In the genomic region with DNA sequence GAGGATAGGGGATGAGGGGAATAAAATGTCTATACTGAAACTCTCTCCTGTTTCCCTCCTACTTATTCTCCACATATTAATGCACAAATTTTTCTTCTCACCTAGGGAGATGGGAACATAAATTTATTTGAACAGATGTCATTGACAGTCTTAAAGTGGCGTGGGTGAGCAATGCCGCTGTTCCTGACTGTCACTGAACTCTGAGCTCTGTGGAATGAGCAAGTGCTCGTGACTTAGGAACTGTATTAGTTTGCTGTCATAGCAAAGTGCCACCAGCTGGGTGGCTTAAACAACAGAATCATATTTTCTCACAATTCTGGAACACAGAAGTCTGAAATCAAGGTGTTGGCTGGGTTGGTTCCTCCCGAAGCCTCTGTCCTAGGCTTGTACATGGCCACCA, we compare ENCODE assay signal across 19 cellular contexts. TPM values are rescaled to one million over a fixed set of nuclear protein-coding genes. Genes with fewer than 3 reads are reported as not detected.
A peak's percentile ranks its signal among the peaks of the same experiment; 100 is the strongest.
DNase-seq lines count a peak whose midpoint lies in the region; ATAC-seq, FAIRE-seq and TF ChIP-seq lines count a peak whose summit lies in the region.
"Had no signal": no experiment of that assay in that cellular context is flagged by ENCODE, and none has a peak within 500 bp of the region (broad histone marks: within the 10 kb centered on the region; RNA-seq: fewer than 3 reads in every experiment).

No MANE protein-coding gene starts in this region.

- H3K27me3 ChIP-seq in HepG2 (ENCODE audit: control insufficient read depth in 1 of 2, insufficient read depth in 2 of 2, low read length in 2 of 2) (no peaks in the 10 kb centered on the region), right lobe of liver (no peaks in the 10 kb centered on the region), hepatocyte (no peaks in the 10 kb centered on the region), rectal smooth muscle tissue (ENCODE audit: control insufficient read depth, insufficient read depth, low read length) (no peaks in the 10 kb centered on the region), aorta (ENCODE audit: control insufficient read depth in 1 of 2, insufficient read depth in 2 of 2, low read length in 1 of 2) (no peaks in the 10 kb centered on the region), uterus (no peaks in the 10 kb centered on the region)
- H3K27me3 ChIP-seq: BE2C had no signal

- no peak overlapping the region for H2AFZ ChIP-seq in HepG2 (ENCODE audit: low read length)
- H2AFZ ChIP-seq in hepatocyte, result no peak overlapping the region

- intact Hi-C loops in HepG2 (cut with micrococcal nuclease; ENCODE audit: unreplicated experiment), result loop anchor here (5.0 to 10.0 kb wide), 3 partner anchors 32 to 140 kb away; no protein-coding TSS in a partner anchor
- intact Hi-C loops in right lobe of liver (cut with DNase I), result no loop called here
- intact Hi-C loops in aorta (cut with DNase I), result loop anchor here in 1 of 2 donors (5.0 kb wide), 1 partner anchor 62 kb away; no protein-coding TSS in a partner anchor
- intact Hi-C loops in uterus (cut with DNase I; ENCODE audit: low total_unique reads), result loop anchor here (5.0 kb wide), 1 partner anchor 68 kb away; no protein-coding TSS in a partner anchor

- BruUV-seq in HepG2 (replicated peaks; lab: Mats Ljungman, UMichigan), result no TSS peak

- POLR2A ChIA-PET in HepG2 (lab: Yijun Ruan, JAX), result interaction anchor here (0.7 to 1.4 kb wide), 2 partner anchors 82 to 137 kb away, joined by 3 read pairs; partner anchors contain the start of gene SEC23IP

- H3K79me2 ChIP-seq in HepG2 (ENCODE audit: insufficient read depth, low read length) (peaks cover 7% of the 10 kb centered on the region), hepatocyte (peaks cover 20% of the 10 kb centered on the region)

- FAIRE-seq in HepG2 (lab: Jason Lieb, UNC), result peak; percentile 39
- FAIRE-seq: K562 had no signal

- H3K4me2 ChIP-seq in HepG2 (ENCODE audit: low read depth, low read length), result peak overlapping the region; percentile 50
- H3K4me2 ChIP-seq in hepatocyte, result no peak overlapping the region

- no peak overlapping the region for H3K4me3 ChIP-seq in HepG2 (replicated peaks in 1 of 3; ENCODE audit: insufficient read depth in 1 of 3, low read depth in 2 of 3, low read length in 3 of 3)
- no peak overlapping the region for H3K4me3 ChIP-seq in right lobe of liver
- H3K4me3 ChIP-seq in hepatocyte, result no peak overlapping the region
- H3K4me3 ChIP-seq in rectal smooth muscle tissue (ENCODE audit: low read length), result no peak overlapping the region
- no peak overlapping the region for H3K4me3 ChIP-seq in aorta (ENCODE audit: low read length in 2 of 2)
- H3K4me3 ChIP-seq in uterus, result no peak overlapping the region
- H3K4me3 ChIP-seq: HAP-1, K562 had no signal

- DNase-seq in HepG2 (ENCODE audit: low spot score) (peak; percentile 32), right lobe of liver (no peak), hepatocyte (ENCODE audit: low spot score) (no peak), aorta (no peak), uterus (no peak), T-helper 2 cell (no peak), cerebellum (ENCODE audit: low spot score) (no peak)
- DNase-seq: 8988T; BE2C; CD4-positive, alpha-beta memory T cell; MV-4-11; NCI-H1417; NCI-H1930; NCI-H526 treated with DMSO at 0.1 percent for 48 hours; NK-92 treated with Interleukin-12 subunit alpha and Interleukin-12 subunit beta, amount 100 ng/mL, for 24 hours; SHP77 treated with DMSO at 0.1 percent for 48 hours had no signal

- H3K27ac ChIP-seq in HepG2 (ENCODE audit: extremely low read length, insufficient read depth, low read length) (peak overlapping the region; percentile 43), right lobe of liver (no peak overlapping the region), hepatocyte (peak overlapping the region; percentile 35), rectal smooth muscle tissue (ENCODE audit: low read depth, low read length) (peak overlapping the region; percentile 48), aorta (ENCODE audit: low read depth in 1 of 2, low read length in 2 of 2) (peak overlapping the region in 1 of 2 donors; percentile 37), uterus (peak overlapping the region in 1 of 2 donors; percentile 52)

- TF ChIP-seq POLR2A in HepG2 (IDR thresholded peaks at IDR 0.05; ENCODE audit: insufficient read depth in 1 of 2, low read depth in 2 of 2, low read length in 2 of 2) (no peak), right lobe of liver (IDR thresholded peaks at IDR 0.05) (no peak), uterus (IDR thresholded peaks at IDR 0.05) (no peak)

- CTCF ChIA-PET in HepG2 (lab: Yijun Ruan, JAX; ENCODE audit: low intra/inter-chr PET ratio, low total read pairs), result no interaction called here

- no peaks in the 10 kb centered on the region for H3K9me3 ChIP-seq in HepG2 (ENCODE audit: low read length)
- H3K9me3 ChIP-seq in right lobe of liver, result no peaks in the 10 kb centered on the region
- H3K9me3 ChIP-seq in hepatocyte (ENCODE audit: low read depth), result no peaks in the 10 kb centered on the region
- H3K9me3 ChIP-seq in aorta (ENCODE audit: control insufficient read depth, low read length), result no peaks in the 10 kb centered on the region
- H3K9me3 ChIP-seq in uterus, result no peaks in the 10 kb centered on the region
- H3K9me3 ChIP-seq: BE2C, HAP-1 had no signal

- ATAC-seq in HepG2 (peak; percentile 79), right lobe of liver (no peak), aorta (ENCODE audit: low FRiP score) (no peak)

- no peak for TF ChIP-seq CTCF in HepG2 (CRISPR knock-in tag; IDR thresholded peaks at IDR 0.05)
- no peak for TF ChIP-seq CTCF in right lobe of liver (IDR thresholded peaks at IDR 0.05)
- TF ChIP-seq CTCF in hepatocyte (IDR thresholded peaks at IDR 0.05; ENCODE audit: poor library complexity), result no peak
- TF ChIP-seq CTCF in uterus (IDR thresholded peaks at IDR 0.05), result no peak

- in situ Hi-C loops in HepG2 (cut with HindIII; ENCODE audit: extremely low pct_ligation_motif_present, low pct_unique_long_range_greater_than_20kb), result loop anchor here (5.0 kb wide), 1 partner anchor 107 kb away; no protein-coding TSS in a partner anchor

- no peak for TF ChIP-seq EP300 in HepG2 (IDR thresholded peaks at IDR 0.05; ENCODE audit: low read depth in 2 of 2, low read length in 2 of 2)
- TF ChIP-seq EP300 in HepG2 (CRISPR knock-in tag; IDR thresholded peaks at IDR 0.05; ENCODE audit: borderline replicate concordance), result no peak

- H3K36me3 ChIP-seq in HepG2 (replicated peaks in 1 of 2; ENCODE audit: control insufficient read depth in 1 of 2, insufficient read depth in 2 of 2, low read length in 2 of 2), result peaks cover 0 to 4% of the 10 kb centered on the region in 2 experiments; a peak in 2 of 5 replicates
- H3K36me3 ChIP-seq in right lobe of liver, result no peaks in the 10 kb centered on the region
- H3K36me3 ChIP-seq in hepatocyte (replicated peaks; ENCODE audit: insufficient read depth, low read depth), result no peaks in the 10 kb centered on the region
- no peaks in the 10 kb centered on the region for H3K36me3 ChIP-seq in rectal smooth muscle tissue (ENCODE audit: control insufficient read depth, insufficient read depth, low read length)
- H3K36me3 ChIP-seq in aorta (ENCODE audit: control insufficient read depth in 1 of 2, insufficient read depth in 2 of 2, low read length in 1 of 2), result no peaks in the 10 kb centered on the region
- no peaks in the 10 kb centered on the region for H3K36me3 ChIP-seq in uterus
- H3K36me3 ChIP-seq: BE2C, HAP-1 had no signal

- no peak for TF ChIP-seq RAD21 in HepG2 (CRISPR knock-in tag; IDR thresholded peaks at IDR 0.05)

- H4K20me1 ChIP-seq in HepG2 (ENCODE audit: insufficient read depth, low read length), result no peaks in the 10 kb centered on the region
- no peaks in the 10 kb centered on the region for H4K20me1 ChIP-seq in hepatocyte (ENCODE audit: insufficient read depth, poor library complexity, severe bottlenecking)

- 45% methylated on average over 4 of the region's 4 CpGs for WGBS in HepG2 (ENCODE audit: low lambda C conversion rate)
- WGBS in right lobe of liver (ENCODE audit: insufficient coverage, low coverage, low lambda C conversion rate, missing lambda C conversion rate), result 100% methylated on average over 3 of the region's 4 CpGs
- WGBS in hepatocyte (ENCODE audit: low lambda C conversion rate, missing lambda C conversion rate), result 88% methylated on average over 4 of the region's 4 CpGs
- WGBS in aorta, 2 donors, result 74 to 85% methylated on average over 4 of the region's 4 CpGs

- H3K4me1 ChIP-seq in HepG2 (ENCODE audit: insufficient read depth, low read length) (peaks cover 39% of the 10 kb centered on the region), right lobe of liver (no peaks in the 10 kb centered on the region), hepatocyte (ENCODE audit: insufficient read depth) (peaks cover 23% of the 10 kb centered on the region), rectal smooth muscle tissue (ENCODE audit: control insufficient read depth, insufficient read depth, low read length) (peaks cover 32% of the 10 kb centered on the region), aorta (ENCODE audit: control insufficient read depth in 1 of 2, insufficient read depth in 2 of 2, low read length in 2 of 2) (no peaks in the 10 kb centered on the region), uterus (peaks cover 0 to 4% of the 10 kb centered on the region in 2 donors)
- H3K4me1 ChIP-seq: HAP-1 had no signal

- no peaks in the 10 kb centered on the region for H3K9me2 ChIP-seq in hepatocyte (replicated peaks; ENCODE audit: insufficient read depth)

- H3K9ac ChIP-seq in HepG2 (ENCODE audit: insufficient read depth, low read depth, low read length) (peak overlapping the region; percentile 30; the same call in 1 of the 2 replicates), rectal smooth muscle tissue (ENCODE audit: low read length) (no peak overlapping the region)

RNA-seq across cellular contexts. Expression of gene INPP5F, which starts 29.1 kb away (rescaled TPM):
- 15.7 and 16.4 TPM in 2 replicates for total RNA-seq in HepG2 (2016; rRNA removed; fragmentation: Illumina TruSeq; extraction: Trizol)
- 6.4 and 8.2 TPM in 2 replicates for total RNA-seq in HepG2 (2016; cell fraction: cytosol; rRNA removed; fragmentation: Illumina TruSeq; extraction: Trizol; ENCODE audit: low read depth)
- 12.7 and 14.4 TPM in 2 replicates for total RNA-seq in HepG2 (2016; cell fraction: insoluble cytoplasmic fraction; rRNA removed; fragmentation: Illumina TruSeq; extraction: Trizol)
- 9.4 and 10.3 TPM in 2 replicates for total RNA-seq in HepG2 (2016; cell fraction: membrane; rRNA removed; fragmentation: Illumina TruSeq; extraction: Trizol)
- 12.4 and 17.6 TPM in 2 replicates for total RNA-seq in HepG2 (2016; cell fraction: nucleus; rRNA removed; fragmentation: Illumina TruSeq; extraction: Trizol)
- 8.3 and 12.5 TPM in 2 replicates for polyA plus RNA-seq in HepG2 (2011; rRNA removed)
- polyA plus RNA-seq in HepG2 (2011; cell fraction: cytosol; rRNA removed), result 4.7 and 6.3 TPM in 2 replicates
- 9.8 and 21.4 TPM in 2 replicates for polyA plus RNA-seq in HepG2 (2011; cell fraction: nucleus; rRNA removed)
- 6.9 and 9.3 TPM in 2 replicates for polyA plus RNA-seq in HepG2 (2012)
- polyA plus RNA-seq in HepG2 (2016; cell fraction: cytosol; fragmentation: Illumina TruSeq; extraction: Trizol; ENCODE audit: low read depth), result 5.5 and 6.2 TPM in 2 replicates
- polyA plus RNA-seq in HepG2 (2016; cell fraction: insoluble cytoplasmic fraction; fragmentation: Illumina TruSeq; extraction: Trizol; ENCODE audit: low read depth), result 11.3 and 11.4 TPM in 2 replicates
- 5.7 and 6.9 TPM in 2 replicates for polyA plus RNA-seq in HepG2 (2016; cell fraction: membrane; fragmentation: Illumina TruSeq; extraction: Trizol; ENCODE audit: low read depth)
- polyA plus RNA-seq in HepG2 (2016; cell fraction: nucleus; fragmentation: Illumina TruSeq; extraction: Trizol; ENCODE audit: insufficient read depth, low read depth), result 19.7 and 20.7 TPM in 2 replicates
- polyA minus RNA-seq in HepG2 (2011; rRNA and poly(A)+ RNA removed; ENCODE audit: low replicate concordance), result 2.8 and 7.9 TPM in 2 replicates
- polyA minus RNA-seq in HepG2 (2011; cell fraction: cytosol; rRNA and poly(A)+ RNA removed), result 6.2 and 10.6 TPM in 2 replicates
- 36.3 and 40.2 TPM in 2 replicates for polyA minus RNA-seq in HepG2 (2011; cell fraction: nucleus; rRNA and poly(A)+ RNA removed)
- total RNA-seq in right lobe of liver, result 1 to 10 TPM; 2.0 to 3.9 (median 2.5) TPM
- total RNA-seq in hepatocyte, result 42.6 and 44.4 TPM in 2 replicates
- 9.9 and 17.2 TPM in 2 replicates for polyA plus RNA-seq in hepatocyte
- total RNA-seq in aorta, result 10 to 100 TPM; 23.1 to 23.9 TPM
- polyA plus RNA-seq in aorta, result 10 to 100 TPM in 1 of 2 donors, 1 to 10 TPM in 1; 6.9 to 13.4 TPM
- 10 to 100 TPM; 14.3 to 67.3 (median 27.8) TPM for total RNA-seq in uterus
- total RNA-seq in cerebellum, result 112 TPM

Comparison
In these comparisons a context has a peak if more than half of its experiments do, and no peak if none do; other contexts are left out.
1. H3K27ac ChIP-seq: peak in HepG2 (single experiment), hepatocyte (single experiment) and rectal smooth muscle tissue (single experiment); none in right lobe of liver (0 of 3).
2. intact Hi-C loops: an anchor here in HepG2 (5.0 to 10.0 kb wide) and uterus (5.0 kb wide); none called in right lobe of liver.